8 cellular contexts compared by ENCODE assay signal in the genomic region with DNA sequence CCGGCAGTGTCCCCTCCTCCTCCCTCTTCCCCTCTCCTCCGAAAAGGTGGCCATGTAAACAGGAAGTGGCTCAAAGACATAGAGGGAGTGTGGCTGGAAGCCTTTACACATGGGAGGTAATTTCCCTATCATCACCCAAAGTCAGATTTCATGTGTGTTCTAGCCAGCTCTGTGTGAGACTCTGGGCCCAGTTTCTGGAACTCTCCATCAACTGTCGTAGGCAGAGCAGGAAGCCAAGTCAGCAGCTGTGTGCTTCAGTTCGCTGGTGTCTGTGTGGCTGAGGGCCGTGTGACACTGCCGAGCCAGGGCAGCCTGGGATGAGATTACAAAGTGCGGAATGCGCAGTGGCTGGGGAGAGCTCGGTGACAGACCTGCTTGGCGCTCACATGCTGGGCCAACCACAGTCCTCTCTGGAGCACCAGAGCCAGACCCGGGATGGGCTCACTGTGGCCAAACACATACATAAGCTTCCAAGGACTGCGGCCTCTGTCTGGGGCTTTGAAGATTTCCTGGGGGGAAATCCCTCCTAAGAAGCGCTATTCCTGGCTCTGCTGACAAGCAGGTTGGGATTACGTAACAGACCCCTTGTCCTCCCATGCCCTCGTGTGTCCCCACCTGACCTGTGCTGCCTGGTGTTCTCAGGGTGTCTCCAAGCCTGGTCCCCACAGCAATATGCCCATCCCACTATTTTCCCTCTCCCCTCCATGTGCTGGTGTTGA. TPM values are rescaled to one million over a fixed set of nuclear protein-coding genes. Genes with fewer than 3 reads are reported as not detected.
A peak's percentile ranks its signal among the peaks of the same experiment; 100 is the strongest.
DNase-seq lines count a peak whose midpoint lies in the region; ATAC-seq and TF ChIP-seq lines count a peak whose summit lies in the region.

No MANE protein-coding gene starts in this region.

- no peaks in the 10 kb centered on the region for H3K36me3 ChIP-seq in thymus (ENCODE audit: control insufficient read depth, insufficient read depth)

- intact Hi-C loops in lower leg skin (cut with DNase I; ENCODE audit: low total_unique reads): no loop called here

- DNase-seq in MV-4-11 (lab: John Stamatoyannopoulos, UW): peak; percentile 29
- peak; percentile 84 for DNase-seq in cerebellar cortex (ENCODE audit: low spot score)
- peak; percentile 76 to 94 for DNase-seq in lower leg skin (ENCODE audit: low spot score in 2 of 2)
- no peak for DNase-seq in activated CD8-positive, alpha-beta memory T cell treated with anti-CD3 and anti-CD28 coated beads, Interleukin-2, amount 50 U/mL, for 4 hours
- DNase-seq in cortex of kidney (lab: John Stamatoyannopoulos, UW): no peak
- no peak for DNase-seq in COLO668 (lab: John Stamatoyannopoulos, UW; ENCODE audit: unreplicated experiment)

- no peak for ATAC-seq in HG03045 (IDR thresholded peaks at IDR 0.05; ENCODE audit: unreplicated experiment)

- H3K4me1 ChIP-seq in thymus (ENCODE audit: control insufficient read depth, insufficient read depth, low read length): peaks cover 5% of the 10 kb centered on the region

- no peaks in the 10 kb centered on the region for H3K27me3 ChIP-seq in thymus (ENCODE audit: control insufficient read depth, insufficient read depth)

- H3K9me3 ChIP-seq in thymus (ENCODE audit: control insufficient read depth): no peaks in the 10 kb centered on the region

- H3K4me3 ChIP-seq in lower leg skin (ENCODE audit: low read depth, poor library complexity, severe bottlenecking): no peak overlapping the region
- H3K4me3 ChIP-seq in thymus (ENCODE audit: low read length): no peak overlapping the region

- no peak for TF ChIP-seq POLR2A in lower leg skin (IDR thresholded peaks at IDR 0.05)

- peak overlapping the region; percentile 71 for H3K27ac ChIP-seq in thymus (ENCODE audit: low read depth)

- 8 to 19% methylated on average over 14 to 15 of the region's 15 CpGs for WGBS in lower leg skin, 2 donors
- 55% methylated on average over 15 of the region's 15 CpGs for WGBS in thymus

- no peak for TF ChIP-seq CTCF in lower leg skin (IDR thresholded peaks at IDR 0.05)

RNA-seq across cellular contexts. Expression of a gene that starts 50.7 kb away (rescaled TPM):
- total RNA-seq in lower leg skin: 10 to 100 TPM; 13.4 to 19.9 (median 15.8) TPM
- 17.6 TPM for polyA plus RNA-seq in thymus

Comparison
In these comparisons a context has a peak if more than half of its experiments do, and no peak if none do; other contexts are left out.
1. DNase-seq: peak in MV-4-11 (single experiment), cerebellar cortex (single experiment) and lower leg skin (2 of 2); none in activated CD8-positive, alpha-beta memory T cell treated with anti-CD3 and anti-CD28 coated beads, Interleukin-2, amount 50 U/mL, for 4 hours (single experiment), cortex of kidney (single experiment) and COLO668 (single experiment).